In the genomic region with DNA sequence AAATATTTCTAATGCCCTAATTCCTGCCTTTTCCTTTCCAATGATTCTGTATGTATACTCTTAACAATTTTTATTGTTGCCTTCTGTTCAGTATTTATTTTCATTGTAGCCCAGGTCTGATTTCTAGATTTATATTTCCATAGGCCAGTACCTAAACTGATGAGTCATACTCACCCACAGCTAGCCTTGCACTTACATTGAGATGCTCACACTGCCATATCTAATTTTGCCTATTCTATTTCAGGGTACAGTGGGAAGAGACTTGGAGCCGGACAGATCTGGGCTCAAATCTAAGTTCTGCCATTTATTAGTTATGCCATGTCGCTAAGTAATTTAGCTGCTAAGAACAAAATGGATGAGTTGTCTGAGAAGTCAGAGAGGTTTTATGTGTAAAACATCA, we compare ENCODE assay signal across 4 cellular contexts.
TF ChIP-seq lines count a peak whose summit lies in the region.

No MANE protein-coding gene starts in this region.

TF ChIP-seq in A549, 52 proteins besides CTCF, POLR2A, EP300 and RAD21:
- TF ChIP-seq FOSL2 (IDR thresholded peaks at IDR 0.05) (no peak), FOSL2 (CRISPR knock-in tag; IDR thresholded peaks at IDR 0.05) (peak; percentile 88), NFE2L2 (conservative IDR thresholded peaks at IDR 0.05; ENCODE audit: low read length) (peak; percentile 71), MAFK (IDR thresholded peaks at IDR 0.05; ENCODE audit: partially characterized antibody) (peak; percentile 84)
- TF ChIP-seq, protein P1, sequence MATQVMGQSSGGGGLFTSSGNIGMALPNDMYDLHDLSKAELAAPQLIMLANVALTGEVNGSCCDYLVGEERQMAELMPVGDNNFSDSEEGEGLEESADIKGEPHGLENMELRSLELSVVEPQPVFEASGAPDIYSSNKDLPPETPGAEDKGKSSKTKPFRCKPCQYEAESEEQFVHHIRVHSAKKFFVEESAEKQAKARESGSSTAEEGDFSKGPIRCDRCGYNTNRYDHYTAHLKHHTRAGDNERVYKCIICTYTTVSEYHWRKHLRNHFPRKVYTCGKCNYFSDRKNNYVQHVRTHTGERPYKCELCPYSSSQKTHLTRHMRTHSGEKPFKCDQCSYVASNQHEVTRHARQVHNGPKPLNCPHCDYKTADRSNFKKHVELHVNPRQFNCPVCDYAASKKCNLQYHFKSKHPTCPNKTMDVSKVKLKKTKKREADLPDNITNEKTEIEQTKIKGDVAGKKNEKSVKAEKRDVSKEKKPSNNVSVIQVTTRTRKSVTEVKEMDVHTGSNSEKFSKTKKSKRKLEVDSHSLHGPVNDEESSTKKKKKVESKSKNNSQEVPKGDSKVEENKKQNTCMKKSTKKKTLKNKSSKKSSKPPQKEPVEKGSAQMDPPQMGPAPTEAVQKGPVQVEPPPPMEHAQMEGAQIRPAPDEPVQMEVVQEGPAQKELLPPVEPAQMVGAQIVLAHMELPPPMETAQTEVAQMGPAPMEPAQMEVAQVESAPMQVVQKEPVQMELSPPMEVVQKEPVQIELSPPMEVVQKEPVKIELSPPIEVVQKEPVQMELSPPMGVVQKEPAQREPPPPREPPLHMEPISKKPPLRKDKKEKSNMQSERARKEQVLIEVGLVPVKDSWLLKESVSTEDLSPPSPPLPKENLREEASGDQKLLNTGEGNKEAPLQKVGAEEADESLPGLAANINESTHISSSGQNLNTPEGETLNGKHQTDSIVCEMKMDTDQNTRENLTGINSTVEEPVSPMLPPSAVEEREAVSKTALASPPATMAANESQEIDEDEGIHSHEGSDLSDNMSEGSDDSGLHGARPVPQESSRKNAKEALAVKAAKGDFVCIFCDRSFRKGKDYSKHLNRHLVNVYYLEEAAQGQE (IDR thresholded peaks at IDR 0.05) = no peak
TF ChIP-seq in A549: peak in this region for 3.

TF ChIP-seq in HCT116, 20 proteins besides CTCF, POLR2A, EP300 and RAD21:
- TF ChIP-seq EZH2 (IDR thresholded peaks at IDR 0.05) = no peak
- no peak for TF ChIP-seq POLR2AphosphoS5 (IDR thresholded peaks at IDR 0.05; ENCODE audit: low read depth, low read length)
- no peak for TF ChIP-seq EZH2phosphoT487 (IDR thresholded peaks at IDR 0.05; ENCODE audit: borderline replicate concordance)
- no peak for TF ChIP-seq TCF7L2 (IDR thresholded peaks at IDR 0.05; ENCODE audit: borderline replicate concordance, extremely low read depth, insufficient read depth, insufficient read length)
- TF ChIP-seq SP1 (IDR thresholded peaks at IDR 0.05; ENCODE audit: low read depth) = no peak
- TF ChIP-seq CBX3 (IDR thresholded peaks at IDR 0.05; ENCODE audit: low read depth) = no peak
- TF ChIP-seq FOSL1 (IDR thresholded peaks at IDR 0.05; ENCODE audit: low read depth) = no peak
- TF ChIP-seq, protein P1 (IDR thresholded peaks at IDR 0.05; ENCODE audit: low read depth) = no peak

TF ChIP-seq in K562, 482 proteins besides CTCF, POLR2A, EP300 and RAD21 (continues in another document):
- TF ChIP-seq ZNF644 (tag; IDR thresholded peaks at IDR 0.05; ENCODE audit: low read depth) (no peak), ERF (CRISPR knock-in tag; IDR thresholded peaks at IDR 0.05) (no peak), BRF1 (IDR thresholded peaks at IDR 0.05; ENCODE audit: borderline replicate concordance, extremely low read depth, insufficient read length) (no peak), ZNF217 (CRISPR knock-in tag; IDR thresholded peaks at IDR 0.05) (no peak), TEAD2 (tag; IDR thresholded peaks at IDR 0.05) (no peak), DPF2 (IDR thresholded peaks at IDR 0.05) (peak; percentile 74), DNMT1 (IDR thresholded peaks at IDR 0.05) (no peak), SMARCE1 (IDR thresholded peaks at IDR 0.05) (peak; percentile 51; the same call in 1 of the 2 replicates), C11orf30 (IDR thresholded peaks at IDR 0.05; ENCODE audit: low read depth) (peak; percentile 94), FOSL1 (tag; conservative IDR thresholded peaks at IDR 0.05) (peak; percentile 56), RNF2 (IDR thresholded peaks at IDR 0.05) (no peak), ZBTB1 (CRISPR knock-in tag; IDR thresholded peaks at IDR 0.05; ENCODE audit: borderline replicate concordance, low read depth) (no peak), KLF16 (IDR thresholded peaks at IDR 0.05) (no peak)
- TF ChIP-seq, protein P2, sequence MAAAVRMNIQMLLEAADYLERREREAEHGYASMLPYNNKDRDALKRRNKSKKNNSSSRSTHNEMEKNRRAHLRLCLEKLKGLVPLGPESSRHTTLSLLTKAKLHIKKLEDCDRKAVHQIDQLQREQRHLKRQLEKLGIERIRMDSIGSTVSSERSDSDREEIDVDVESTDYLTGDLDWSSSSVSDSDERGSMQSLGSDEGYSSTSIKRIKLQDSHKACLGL (CRISPR knock-in tag; IDR thresholded peaks at IDR 0.05; ENCODE audit: borderline replicate concordance, poor library complexity, severe bottlenecking) = no peak
- TF ChIP-seq, protein P3, sequence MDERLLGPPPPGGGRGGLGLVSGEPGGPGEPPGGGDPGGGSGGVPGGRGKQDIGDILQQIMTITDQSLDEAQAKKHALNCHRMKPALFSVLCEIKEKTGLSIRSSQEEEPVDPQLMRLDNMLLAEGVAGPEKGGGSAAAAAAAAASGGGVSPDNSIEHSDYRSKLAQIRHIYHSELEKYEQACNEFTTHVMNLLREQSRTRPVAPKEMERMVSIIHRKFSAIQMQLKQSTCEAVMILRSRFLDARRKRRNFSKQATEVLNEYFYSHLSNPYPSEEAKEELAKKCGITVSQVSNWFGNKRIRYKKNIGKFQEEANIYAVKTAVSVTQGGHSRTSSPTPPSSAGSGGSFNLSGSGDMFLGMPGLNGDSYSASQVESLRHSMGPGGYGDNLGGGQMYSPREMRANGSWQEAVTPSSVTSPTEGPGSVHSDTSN (CRISPR knock-in tag; IDR thresholded peaks at IDR 0.05; ENCODE audit: low read depth) = no peak
- TF ChIP-seq, protein P3 (tag; conservative IDR thresholded peaks at IDR 0.05; ENCODE audit: low read depth) = no peak
- TF ChIP-seq, protein P4, sequence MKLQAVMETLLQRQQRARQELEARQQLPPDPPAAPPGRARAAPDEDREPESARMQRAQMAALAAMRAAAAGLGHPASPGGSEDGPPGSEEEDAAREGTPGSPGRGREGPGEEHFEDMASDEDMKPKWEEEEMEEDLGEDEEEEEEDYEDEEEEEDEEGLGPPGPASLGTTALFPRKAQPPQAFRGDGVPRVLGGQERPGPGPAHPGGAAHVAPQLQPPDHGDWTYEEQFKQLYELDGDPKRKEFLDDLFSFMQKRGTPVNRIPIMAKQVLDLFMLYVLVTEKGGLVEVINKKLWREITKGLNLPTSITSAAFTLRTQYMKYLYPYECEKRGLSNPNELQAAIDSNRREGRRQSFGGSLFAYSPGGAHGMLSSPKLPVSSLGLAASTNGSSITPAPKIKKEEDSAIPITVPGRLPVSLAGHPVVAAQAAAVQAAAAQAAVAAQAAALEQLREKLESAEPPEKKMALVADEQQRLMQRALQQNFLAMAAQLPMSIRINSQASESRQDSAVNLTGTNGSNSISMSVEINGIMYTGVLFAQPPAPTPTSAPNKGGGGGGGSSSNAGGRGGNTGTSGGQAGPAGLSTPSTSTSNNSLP (IDR thresholded peaks at IDR 0.05; ENCODE audit: borderline replicate concordance, low read depth, low read length) = 0 out of 2 replicates have a peak, but pooled peaks have one; percentile 16

TF ChIP-seq in GM12891, 5 proteins besides CTCF, POLR2A, EP300 and RAD21:
- TF ChIP-seq POU2F2 (IDR thresholded peaks at IDR 0.05; ENCODE audit: low read depth, low read length) (no peak), TAF1 (IDR thresholded peaks at IDR 0.05; ENCODE audit: low read depth, low read length) (no peak), PAX5 (IDR thresholded peaks at IDR 0.05; ENCODE audit: insufficient read depth, low read length, severe bottlenecking) (no peak), POLR2AphosphoS5 (IDR thresholded peaks at IDR 0.05; ENCODE audit: low read depth, low read length) (no peak), SPI1 (IDR thresholded peaks at IDR 0.05; ENCODE audit: low read depth, low read length) (no peak)
